Comparison of ENCODE assay signal across 8 cellular contexts in the genomic region with DNA sequence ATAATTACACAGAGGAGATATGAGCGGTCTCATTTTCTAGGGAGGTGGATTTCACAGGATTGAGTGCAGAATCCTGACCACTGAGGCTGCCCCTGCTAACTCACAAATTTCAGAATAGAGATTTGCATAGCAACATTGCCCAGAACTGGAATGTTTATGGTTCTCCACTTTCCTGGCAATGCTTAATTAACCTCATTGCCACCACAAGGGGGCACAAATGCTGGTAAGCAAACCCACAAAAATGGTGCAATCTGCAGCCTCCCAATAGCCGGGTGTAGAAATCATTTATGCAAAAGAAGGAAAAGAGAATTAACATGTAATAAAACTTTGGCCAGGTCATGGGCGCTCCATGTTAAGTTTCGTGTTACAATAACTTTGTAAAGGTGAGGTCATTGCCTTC.
A peak's percentile ranks its signal among the peaks of the same experiment; 100 is the strongest.
DNase-seq lines count a peak whose midpoint lies in the region; ATAC-seq and TF ChIP-seq lines count a peak whose summit lies in the region.

No MANE protein-coding gene starts in this region.

- H3K4me2 ChIP-seq in mesenchymal stem cell (ENCODE audit: low read length, poor library complexity, severe bottlenecking): no peak overlapping the region

- no peaks in the 10 kb centered on the region for H3K9me3 ChIP-seq in mesenchymal stem cell (ENCODE audit: control insufficient read depth, low read length)

- H3K27ac ChIP-seq in mesenchymal stem cell (ENCODE audit: low read length, poor library complexity, severe bottlenecking): no peak overlapping the region

- H4K91ac ChIP-seq in mesenchymal stem cell (ENCODE audit: low read length): no peak overlapping the region

- H2AFZ ChIP-seq in mesenchymal stem cell (ENCODE audit: low read depth, low read length): no peak overlapping the region

- TF ChIP-seq CTCF in BJ (IDR thresholded peaks at IDR 0.05; ENCODE audit: insufficient read depth, low read depth, low read length): 0 out of 2 replicates have a peak, but pooled peaks have one; percentile 5

- 76% methylated on average over 4 of the region's 4 CpGs for WGBS in mesenchymal stem cell

- H3K27me3 ChIP-seq in BJ (ENCODE audit: control insufficient read depth, insufficient read depth, low read length) (no peaks in the 10 kb centered on the region), mesenchymal stem cell (ENCODE audit: control insufficient read depth in 1 of 2, insufficient read depth in 1 of 2, low read length in 2 of 2) (no peaks in the 10 kb centered on the region)

- H3K4me1 ChIP-seq in mesenchymal stem cell (ENCODE audit: control insufficient read depth, insufficient read depth, low read depth, low read length): no peaks in the 10 kb centered on the region

- H3K9ac ChIP-seq in mesenchymal stem cell (ENCODE audit: low read length): no peak overlapping the region

- POLR2A ChIA-PET in BJ (lab: Charles Lee): no interaction called here

- H2BK120ac ChIP-seq in mesenchymal stem cell (ENCODE audit: low read depth, low read length): no peak overlapping the region

- no peak overlapping the region for H3K14ac ChIP-seq in mesenchymal stem cell (ENCODE audit: low read length in 2 of 2)

- H3K79me1 ChIP-seq in mesenchymal stem cell (replicated peaks; ENCODE audit: low read length, poor library complexity, severe bottlenecking): peaks cover 8% of the 10 kb centered on the region

- H2AK5ac ChIP-seq in mesenchymal stem cell (ENCODE audit: low read length, severe bottlenecking): no peak overlapping the region

- no peak overlapping the region for H4K8ac ChIP-seq in mesenchymal stem cell (ENCODE audit: low read length)

- peak; percentile 65 for ATAC-seq in GM18502 (IDR thresholded peaks at IDR 0.05; ENCODE audit: poor library complexity, unreplicated experiment)
- ATAC-seq in HG02763 (IDR thresholded peaks at IDR 0.05; ENCODE audit: unreplicated experiment): no peak
- no peak for ATAC-seq in HG02885 (IDR thresholded peaks at IDR 0.05; ENCODE audit: poor library complexity, unreplicated experiment)
- ATAC-seq in HG03571 (IDR thresholded peaks at IDR 0.05; ENCODE audit: unreplicated experiment): no peak

- no peak overlapping the region for H3K18ac ChIP-seq in mesenchymal stem cell (ENCODE audit: low read depth in 1 of 2, low read length in 2 of 2)

- no peak overlapping the region for H3K4ac ChIP-seq in mesenchymal stem cell (ENCODE audit: low read depth in 1 of 2, low read length in 2 of 2)

- H2BK5ac ChIP-seq in mesenchymal stem cell (ENCODE audit: low read depth, low read length, poor library complexity, severe bottlenecking): no peak overlapping the region

- no peak overlapping the region for H3K4me3 ChIP-seq in BJ (ENCODE audit: low read depth, low read length)
- no peak overlapping the region for H3K4me3 ChIP-seq in mesenchymal stem cell (ENCODE audit: insufficient read depth in 1 of 2, low read depth in 1 of 2, low read length in 2 of 2)

- H3K36me3 ChIP-seq in BJ (ENCODE audit: control insufficient read depth, insufficient read depth, low read length) (no peaks in the 10 kb centered on the region), mesenchymal stem cell (ENCODE audit: control insufficient read depth in 1 of 2, insufficient read depth in 2 of 2, low read depth in 1 of 2, low read length in 2 of 2) (peaks cover 25 to 41% of the 10 kb centered on the region in 2 experiments)

- no peak overlapping the region for H2BK15ac ChIP-seq in mesenchymal stem cell (ENCODE audit: low read depth, poor library complexity, severe bottlenecking)

- no peak overlapping the region for H3K23ac ChIP-seq in mesenchymal stem cell (ENCODE audit: low read length in 2 of 2)

- CTCF ChIA-PET in BJ (lab: Yijun Ruan, JAX): no interaction called here

- DNase-seq in BJ (ENCODE audit: low read depth) (no peak), NCI-H524 (lab: John Stamatoyannopoulos, UW) (peak; percentile 18 to 70), cerebellar cortex (ENCODE audit: low spot score) (peak; percentile 51), mesenchymal stem cell (peak; percentile 60)

- H2BK12ac ChIP-seq in mesenchymal stem cell (ENCODE audit: low read length in 2 of 2): no peak overlapping the region
